ENCODE assay signal across 18 cellular contexts in genomic region chr4:55018521-55018920, GRCh38.
DNase-seq lines count a peak whose midpoint lies in the region; ATAC-seq and TF ChIP-seq lines count a peak whose summit lies in the region.
"Had no signal": no experiment of that assay in that cellular context is flagged by ENCODE, and none has a peak within 500 bp of the region (broad histone marks: within the 10 kb centered on the region; RNA-seq: fewer than 3 reads in every experiment).

No MANE protein-coding gene starts in this region.

- H3K36me3 ChIP-seq in brain microvascular endothelial cell (replicated peaks): no peaks in the 10 kb centered on the region
- H3K36me3 ChIP-seq: BLaER1 had no signal

- peak overlapping the region; percentile 65 for H3K27ac ChIP-seq in brain microvascular endothelial cell
- peak overlapping the region; percentile 64 for H3K27ac ChIP-seq in foreskin keratinocyte
- H3K27ac ChIP-seq: BLaER1, SK-N-MC had no signal

- in situ Hi-C loops in brain microvascular endothelial cell (cut with HindIII; ENCODE audit: low pct_ligation_motif_present, low sequenced_read_pairs): no loop called here

- no peaks in the 10 kb centered on the region for H3K27me3 ChIP-seq in brain microvascular endothelial cell (replicated peaks)
- H3K27me3 ChIP-seq in foreskin keratinocyte: no peaks in the 10 kb centered on the region
- H3K27me3 ChIP-seq: BLaER1 had no signal

- DNase-seq in EL (peak; percentile 33), brain microvascular endothelial cell (no peak), foreskin keratinocyte (peak in 1 of 2 donors; percentile 72)
- no peak for DNase-seq in stimulated activated CD4-positive, alpha-beta T cell treated with anti-CD3 and anti-CD28 coated beads, Interleukin-12 subunit alpha, Interleukin-12 subunit beta, amount 100 ng/mL, for 4 hours
- DNase-seq: CD8-positive, alpha-beta memory T cell; DMS79; KBM-7; NCI-H1092; NCI-H2081 treated with DMSO at 0.1 percent for 48 hours; NCI-H510A treated with DMSO at 0.1 percent for 48 hours; NCI-H82 had no signal

- no peak for TF ChIP-seq CTCF in brain microvascular endothelial cell (IDR thresholded peaks at IDR 0.05; ENCODE audit: low read depth, low read length, missing control alignments)
- TF ChIP-seq CTCF in foreskin keratinocyte (conservative IDR thresholded peaks at IDR 0.05): no peak

- ATAC-seq in HG03432 (IDR thresholded peaks at IDR 0.05; ENCODE audit: unreplicated experiment) (peak; percentile 43), foreskin keratinocyte (peak; percentile 48), HG03521 (IDR thresholded peaks at IDR 0.05; ENCODE audit: unreplicated experiment) (no peak), HG02852 (IDR thresholded peaks at IDR 0.05; ENCODE audit: unreplicated experiment) (no peak), HG03565 (IDR thresholded peaks at IDR 0.05; ENCODE audit: unreplicated experiment) (no peak)
- ATAC-seq: Panc1 had no signal

- H3K4me3 ChIP-seq in brain microvascular endothelial cell (ENCODE audit: low read depth, low read length): no peak overlapping the region
- H3K4me3 ChIP-seq: BLaER1, SK-N-MC had no signal

- peaks cover 14% of the 10 kb centered on the region for H3K4me1 ChIP-seq in foreskin keratinocyte
- H3K4me1 ChIP-seq: BLaER1 had no signal

Comparison
In these comparisons a context has a peak if more than half of its experiments do, and no peak if none do; other contexts are left out.
1. ATAC-seq: peak in HG03432 (single experiment) and foreskin keratinocyte (single experiment); none in HG03521 (single experiment), HG02852 (single experiment) and HG03565 (single experiment).